Comparison of ENCODE assay signal across 18 cellular contexts in the genomic region with DNA sequence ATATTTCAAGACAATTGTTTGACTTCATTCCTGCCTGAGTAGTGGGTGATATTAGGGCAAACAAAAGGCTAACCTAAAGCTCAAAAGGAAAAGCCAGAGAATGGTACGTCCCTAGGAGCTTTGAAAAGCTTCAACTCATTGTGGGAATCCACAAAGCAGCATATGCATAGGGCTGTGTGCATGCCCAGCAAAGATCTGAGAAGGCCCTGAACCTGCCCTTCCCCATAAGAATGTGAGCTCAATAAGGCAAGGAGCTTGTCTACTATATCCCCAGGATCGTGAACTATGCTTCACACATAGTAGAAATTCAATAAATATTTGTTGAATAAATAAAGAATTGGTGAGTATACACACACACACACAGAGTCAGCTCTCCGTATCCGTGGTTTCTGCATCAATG. TPM values are rescaled to one million over a fixed set of nuclear protein-coding genes. Genes with fewer than 3 reads are reported as not detected.
DNase-seq lines count a peak whose midpoint lies in the region; ATAC-seq and TF ChIP-seq lines count a peak whose summit lies in the region.
"Had no signal": no experiment of that assay in that cellular context is flagged by ENCODE, and none has a peak within 500 bp of the region (broad histone marks: within the 10 kb centered on the region; RNA-seq: fewer than 3 reads in every experiment).

No MANE protein-coding gene starts in this region.

- DNase-seq in DMS53 (lab: John Stamatoyannopoulos, UW) (peak; percentile 66), cerebellar cortex (ENCODE audit: low spot score) (peak; percentile 57), neural crest cell (ENCODE audit: low read depth, low spot score) (no peak), Kasumi-1 (lab: John Stamatoyannopoulos, UW) (no peak), immature natural killer cell (no peak)
- DNase-seq: NCI-H1436 treated with DMSO at 0.1 percent for 48 hours; NCI-H2107; NCI-H2227 treated with DMSO at 0.1 percent for 48 hours; NCI-H524 treated with DMSO at 0.1 percent for 48 hours; NK-92 treated with Interleukin-12 subunit alpha and Interleukin-12 subunit beta, amount 100 ng/mL, for 24 hours had no signal

- H3K4me3 ChIP-seq in HUES64 (ENCODE audit: low read length) = no peak overlapping the region
- H3K4me3 ChIP-seq: A549, K562, SJSA1 had no signal

- H3K36me3 ChIP-seq in HUES64 (ENCODE audit: insufficient read depth, low read length) = no peaks in the 10 kb centered on the region
- H3K36me3 ChIP-seq: SJSA1 had no signal

- no peak overlapping the region for H3K4me3 Mint-ChIP-seq in neural crest cell
- H3K4me3 Mint-ChIP-seq in immature natural killer cell = no peak overlapping the region

- H3K36me3 Mint-ChIP-seq in neural crest cell (ENCODE audit: low read depth) (no peaks in the 10 kb centered on the region), immature natural killer cell (peaks cover 0 to 3% (median 0%) of the 10 kb centered on the region in 3 donors)

- 63% methylated on average over 2 of the region's 4 CpGs for WGBS in HUES64

- H3K9ac ChIP-seq in HUES64 (ENCODE audit: low read depth, low read length) = no peak overlapping the region

- peak overlapping the region; percentile 79 for H3K27ac Mint-ChIP-seq in neural crest cell (ENCODE audit: unreplicated experiment)
- H3K27ac Mint-ChIP-seq in immature natural killer cell = no peak overlapping the region

- H3K4me1 Mint-ChIP-seq in neural crest cell = peaks cover 13% of the 10 kb centered on the region
- H3K4me1 Mint-ChIP-seq in immature natural killer cell = no peaks in the 10 kb centered on the region

- H3K9me3 Mint-ChIP-seq in neural crest cell (no peaks in the 10 kb centered on the region), immature natural killer cell (no peaks in the 10 kb centered on the region)

- peaks cover 3% of the 10 kb centered on the region; the same call in 1 of the 2 replicates for H3K4me1 ChIP-seq in HUES64 (ENCODE audit: insufficient read depth, low read length)
- H3K4me1 ChIP-seq: A549 had no signal

- H3K27me3 ChIP-seq in HUES64 (ENCODE audit: insufficient read depth, low read length) = no peaks in the 10 kb centered on the region
- H3K27me3 ChIP-seq: SJSA1 had no signal

- no peaks in the 10 kb centered on the region for H3K9me3 ChIP-seq in HUES64 (ENCODE audit: insufficient read depth, low read depth, low read length)
- H3K9me3 ChIP-seq: A549, SJSA1 had no signal

- ATAC-seq in GM21786 (IDR thresholded peaks at IDR 0.05; ENCODE audit: unreplicated experiment) = no peak
- ATAC-seq in HG02642 (IDR thresholded peaks at IDR 0.05; ENCODE audit: poor library complexity, unreplicated experiment) = no peak
- ATAC-seq: K562 had no signal

- peak overlapping the region; percentile 41; the same call in 1 of the 2 replicates for H3K27ac ChIP-seq in HUES64 (ENCODE audit: low read depth, low read length)
- H3K27ac ChIP-seq: A549, C4-2B, HL-60, SJSA1 had no signal

- TF ChIP-seq CTCF in neural crest cell (conservative IDR thresholded peaks at IDR 0.05) = no peak

- H3K27me3 Mint-ChIP-seq in neural crest cell (ENCODE audit: low read depth) (no peaks in the 10 kb centered on the region), immature natural killer cell (ENCODE audit: low read depth in 3 of 3) (peaks cover 0 to 4% (median 3%) of the 10 kb centered on the region in 3 donors)

RNA-seq across cellular contexts. Expression of gene RAD52, which starts 19.1 kb away (rescaled TPM):
- polyA plus RNA-seq in HUES64 (2013, experiment 1 of 2) = 9.0 TPM
- polyA plus RNA-seq in HUES64 (2013, experiment 2 of 2) = 12.2 TPM
- 19.6 and 21.2 TPM in 2 replicates for total RNA-seq in neural crest cell
- 1 to 10 TPM in 2 of 3 donors, under 1 TPM in 1; 0.11 to 6.0 (median 4.9) TPM for polyA plus RNA-seq in immature natural killer cell

RNA-seq across cellular contexts. Expression of gene ERC1, which starts 22.5 kb away (rescaled TPM):
- 9.9 TPM for polyA plus RNA-seq in HUES64 (2013, experiment 1 of 2)
- 11.3 TPM for polyA plus RNA-seq in HUES64 (2013, experiment 2 of 2)
- total RNA-seq in neural crest cell = 37.9 and 38.9 TPM in 2 replicates
- polyA plus RNA-seq in immature natural killer cell = 10 to 100 TPM in 1 of 3 donors, 1 to 10 TPM in 2; 1.7 to 14.0 (median 5.4) TPM

Comparison
In these comparisons a context has a peak if more than half of its experiments do, and no peak if none do; other contexts are left out.
1. DNase-seq: peak in DMS53 (single experiment) and cerebellar cortex (single experiment); none in neural crest cell (single experiment), Kasumi-1 (0 of 2) and immature natural killer cell (0 of 3).